ENCODE assay signal across 13 cellular contexts in the genomic region with DNA sequence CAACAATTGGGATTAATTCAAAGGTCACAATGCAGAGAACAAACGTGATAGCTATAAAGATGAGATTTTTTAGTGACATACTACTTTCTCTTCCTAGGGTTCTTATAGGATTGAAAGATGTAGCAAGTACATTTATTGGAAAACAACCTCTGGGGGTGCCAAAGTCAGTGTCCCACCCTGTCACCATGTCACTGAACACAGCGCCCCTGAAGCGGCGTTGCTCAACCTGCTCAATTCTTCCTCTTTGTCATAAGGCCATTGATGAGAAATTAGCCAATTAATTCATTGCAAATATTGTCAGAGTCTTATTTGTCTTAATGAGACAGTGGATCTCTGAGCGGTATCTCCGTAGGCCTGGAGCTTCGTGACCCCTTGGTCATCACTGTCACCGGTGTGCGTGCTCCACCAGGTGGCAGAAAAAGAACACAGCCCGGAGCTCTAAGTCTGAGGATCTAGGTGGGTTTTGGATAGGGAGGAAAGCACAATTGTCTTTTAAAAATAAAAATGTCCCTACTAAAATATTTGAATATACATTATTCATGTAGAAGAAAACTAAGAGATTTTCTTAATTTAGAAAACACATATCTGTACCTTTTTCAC.
DNase-seq lines count a peak whose midpoint lies in the region; ATAC-seq and TF ChIP-seq lines count a peak whose summit lies in the region.
"Had no signal": no experiment of that assay in that cellular context is flagged by ENCODE, and none has a peak within 500 bp of the region (broad histone marks: within the 10 kb centered on the region; RNA-seq: fewer than 3 reads in every experiment).

No MANE protein-coding gene starts in this region.

- ATAC-seq in HG02588 (IDR thresholded peaks at IDR 0.05; ENCODE audit: unreplicated experiment), result no peak
- ATAC-seq in activated CD8-positive, alpha-beta T cell treated with anti-CD3 and anti-CD28 coated beads for 36 hours, result no peak

- intact Hi-C loops in activated CD8-positive, alpha-beta T cell treated with anti-CD3 and anti-CD28 coated beads for 36 hours (cut with micrococcal nuclease), result no loop called here

- no peaks in the 10 kb centered on the region for H3K36me3 ChIP-seq in osteoblast (ENCODE audit: insufficient read depth, low read length)
- H3K36me3 ChIP-seq in SJCRH30, result no peaks in the 10 kb centered on the region
- H3K36me3 ChIP-seq: adrenal gland, left ventricle myocardium inferior, pancreas had no signal

- no peaks in the 10 kb centered on the region for H3K79me2 ChIP-seq in osteoblast (ENCODE audit: insufficient read depth, low read length)

- no peaks in the 10 kb centered on the region for H3K27me3 ChIP-seq in osteoblast (ENCODE audit: insufficient read depth, low read length)
- no peaks in the 10 kb centered on the region for H3K27me3 ChIP-seq in SJCRH30
- H3K27me3 ChIP-seq: adrenal gland, pancreas had no signal

- no peaks in the 10 kb centered on the region for H3K36me3 Mint-ChIP-seq in activated CD8-positive, alpha-beta T cell treated with anti-CD3 and anti-CD28 coated beads for 36 hours (ENCODE audit: low read depth)

- H3K27ac Mint-ChIP-seq in activated CD8-positive, alpha-beta T cell treated with anti-CD3 and anti-CD28 coated beads for 36 hours, result no peak overlapping the region

- DNase-seq in NCI-H1092 treated with DMSO at 0.1 percent for 48 hours (lab: John Stamatoyannopoulos, UW) (peak; percentile 44), caudate nucleus (lab: John Stamatoyannopoulos, UW) (peak in 35 of 61 donors; percentile 5 to 49 (median 17)), osteoblast (ENCODE audit: insufficient read length, low spot score, missing footprints) (peak; percentile 25), SJCRH30 (no peak)
- DNase-seq in stimulated activated CD4-positive, alpha-beta T cell treated with anti-CD3 and anti-CD28 coated beads, Interleukin-12 subunit alpha, Interleukin-12 subunit beta, amount 100 ng/mL, for 4 hours, result no peak
- DNase-seq in activated CD8-positive, alpha-beta T cell treated with anti-CD3 and anti-CD28 coated beads for 36 hours, result no peak
- DNase-seq: activated CD8-positive, alpha-beta memory T cell treated with anti-CD3 and anti-CD28 coated beads, Interleukin-2, amount 50 U/mL, for 4 hours; Calu3; left ventricle myocardium inferior; pancreas had no signal

- CTCF ChIA-PET in activated CD8-positive, alpha-beta T cell treated with anti-CD3 and anti-CD28 coated beads for 36 hours (lab: Charles Lee), result no interaction called here

- POLR2A ChIA-PET in activated CD8-positive, alpha-beta T cell treated with anti-CD3 and anti-CD28 coated beads for 36 hours (lab: Charles Lee), result no interaction called here

- H3K4me1 ChIP-seq in osteoblast (ENCODE audit: insufficient read depth, low read length) (no peaks in the 10 kb centered on the region), SJCRH30 (no peaks in the 10 kb centered on the region)
- H3K4me1 ChIP-seq: adrenal gland, left ventricle myocardium inferior, pancreas had no signal

- peaks cover 6% of the 10 kb centered on the region for H3K9me3 ChIP-seq in osteoblast (ENCODE audit: low read depth, low read length)
- H3K9me3 ChIP-seq in SJCRH30 (replicated peaks), result no peaks in the 10 kb centered on the region
- H3K9me3 ChIP-seq: adrenal gland, pancreas had no signal

- H3K4me3 Mint-ChIP-seq in activated CD8-positive, alpha-beta T cell treated with anti-CD3 and anti-CD28 coated beads for 36 hours, result no peak overlapping the region

- H2AFZ ChIP-seq in osteoblast (ENCODE audit: low read length), result no peak overlapping the region

- H3K4me2 ChIP-seq in osteoblast (ENCODE audit: insufficient read depth, low read length), result no peak overlapping the region

- H4K20me1 ChIP-seq in osteoblast (ENCODE audit: insufficient read depth, low read length), result no peaks in the 10 kb centered on the region

- peaks cover 3% of the 10 kb centered on the region for H3K9me3 Mint-ChIP-seq in activated CD8-positive, alpha-beta T cell treated with anti-CD3 and anti-CD28 coated beads for 36 hours

- no peaks in the 10 kb centered on the region for H3K27me3 Mint-ChIP-seq in activated CD8-positive, alpha-beta T cell treated with anti-CD3 and anti-CD28 coated beads for 36 hours

- no peaks in the 10 kb centered on the region for H3K4me1 Mint-ChIP-seq in activated CD8-positive, alpha-beta T cell treated with anti-CD3 and anti-CD28 coated beads for 36 hours (ENCODE audit: low read depth)

- H3K27ac ChIP-seq in caudate nucleus (ENCODE audit: low read depth, low read length) (no peak overlapping the region), osteoblast (ENCODE audit: low read depth, low read length) (no peak overlapping the region), SJCRH30 (no peak overlapping the region)
- H3K27ac ChIP-seq: adrenal gland, left ventricle myocardium inferior, pancreas had no signal

- TF ChIP-seq CTCF in GM12873 (IDR thresholded peaks at IDR 0.05; ENCODE audit: insufficient read depth, low read depth, low read length, missing control alignments), result peak; percentile 8
- TF ChIP-seq CTCF in osteoblast (IDR thresholded peaks at IDR 0.05; ENCODE audit: extremely low read depth, low read depth, low read length), result no peak
- no peak for TF ChIP-seq CTCF in activated CD8-positive, alpha-beta T cell treated with anti-CD3 and anti-CD28 coated beads for 36 hours (IDR thresholded peaks at IDR 0.05)

- H3K4me3 ChIP-seq in osteoblast (ENCODE audit: insufficient read depth, low read length) (no peak overlapping the region), SJCRH30 (no peak overlapping the region)
- H3K4me3 ChIP-seq: adrenal gland, left ventricle myocardium inferior, pancreas had no signal

Comparison
In these comparisons a context has a peak if more than half of its experiments do, and no peak if none do; other contexts are left out.
1. DNase-seq: peak in NCI-H1092 treated with DMSO at 0.1 percent for 48 hours (single experiment), caudate nucleus (35 of 61) and osteoblast (single experiment); none in stimulated activated CD4-positive, alpha-beta T cell treated with anti-CD3 and anti-CD28 coated beads, Interleukin-12 subunit alpha, Interleukin-12 subunit beta, amount 100 ng/mL, for 4 hours (single experiment), SJCRH30 (0 of 2) and activated CD8-positive, alpha-beta T cell treated with anti-CD3 and anti-CD28 coated beads for 36 hours (single experiment).